Comparison of ENCODE assay signal across 26 cellular contexts in the genomic region with DNA sequence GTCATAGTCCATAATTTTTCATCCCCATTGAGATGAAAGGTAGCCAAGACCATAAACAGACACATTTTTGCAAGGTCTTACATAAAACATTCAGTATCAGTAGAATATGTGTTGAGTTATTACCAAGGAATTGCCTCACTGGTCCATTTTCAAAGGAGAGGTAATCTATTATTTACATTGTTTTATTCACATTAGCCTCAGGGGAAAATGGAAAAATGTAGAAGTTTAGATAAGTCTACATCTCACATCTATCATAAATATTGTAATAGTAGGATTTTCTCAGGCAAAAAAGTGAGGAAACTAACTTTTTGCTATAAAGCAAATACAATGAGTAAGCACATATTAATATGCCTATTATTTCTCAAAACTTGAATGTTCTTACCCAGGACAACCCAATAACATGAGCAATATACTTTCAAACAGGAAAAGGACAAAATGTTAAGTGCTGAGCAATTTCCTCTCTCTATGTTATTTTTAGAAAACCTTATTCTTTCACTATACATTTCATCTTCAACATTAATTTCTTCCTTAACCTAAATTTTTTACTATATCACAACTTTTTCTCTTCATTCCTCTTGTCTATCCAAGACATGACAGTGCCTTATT.
DNase-seq lines count a peak whose midpoint lies in the region; ATAC-seq and TF ChIP-seq lines count a peak whose summit lies in the region.
"Had no signal": no experiment of that assay in that cellular context is flagged by ENCODE, and none has a peak within 500 bp of the region (broad histone marks: within the 10 kb centered on the region; RNA-seq: fewer than 3 reads in every experiment).

No MANE protein-coding gene starts in this region.

- POLR2A ChIA-PET in naive thymus-derived CD8-positive, alpha-beta T cell (lab: Charles Lee), result no interaction called here

- TF ChIP-seq CTCF in fibroblast of pulmonary artery (IDR thresholded peaks at IDR 0.05; ENCODE audit: low read length, missing control alignments) (no peak), WERI-Rb-1 (IDR thresholded peaks at IDR 0.05; ENCODE audit: low read depth, low read length) (no peak), colonic mucosa (IDR thresholded peaks at IDR 0.05) (no peak)

- no peaks in the 10 kb centered on the region for H3K79me1 ChIP-seq in trophoblast cell (ENCODE audit: low read length)

- no peak overlapping the region for H3K4me3 ChIP-seq in fibroblast of pulmonary artery (replicated peaks; ENCODE audit: low read depth, low read length)
- no peak overlapping the region for H3K4me3 ChIP-seq in WERI-Rb-1 (ENCODE audit: low read depth, low read length)
- no peak overlapping the region for H3K4me3 ChIP-seq in colonic mucosa
- H3K4me3 ChIP-seq in trophoblast cell (ENCODE audit: low read depth, low read length), result no peak overlapping the region
- H3K4me3 ChIP-seq: BLaER1, esophagus squamous epithelium, heart left ventricle, MG63, skin epidermis, tibial nerve had no signal

- no peak for ATAC-seq in naive thymus-derived CD8-positive, alpha-beta T cell
- ATAC-seq: activated naive CD8-positive, alpha-beta T cell treated with anti-CD3 and anti-CD28 coated beads, Interleukin-2, amount 50 U/mL, for 24 hours; heart left ventricle; left ventricle myocardium superior; Right ventricle myocardium inferior had no signal

- H4K91ac ChIP-seq in trophoblast cell (ENCODE audit: low read depth, low read length), result no peak overlapping the region

- DNase-seq in HS-5 (ENCODE audit: low read depth) (peak; percentile 22), amniotic epithelial cell (ENCODE audit: low read depth) (peak; percentile 20), fibroblast of pulmonary artery (ENCODE audit: low read depth) (peak; percentile 69), WERI-Rb-1 (no peak), colonic mucosa (no peak), trophoblast cell (no peak)
- DNase-seq in naive thymus-derived CD8-positive, alpha-beta T cell, result no peak
- DNase-seq: activated CD4-positive, alpha-beta T cell treated with anti-CD3 and anti-CD28 coated beads, Interleukin-2, amount 10 ng/mL, durations not matched to agents 7 days and 5 days; activated CD8-positive, alpha-beta memory T cell treated with anti-CD3 and anti-CD28 coated beads, Interleukin-2, amount 50 U/mL, for 4 hours; activated effector memory CD4-positive, alpha-beta T cell treated with Interleukin-2 at 50 U/mL for 16 hours; activated naive CD8-positive, alpha-beta T cell treated with anti-CD3 and anti-CD28 coated beads, Interleukin-2, amount 50 U/mL, for 24 hours; esophagus squamous epithelium; GDM1; heart left ventricle; left ventricle myocardium superior; MG63; NCI-H748 treated with DMSO at 0.1 percent for 48 hours; stimulated activated CD4-positive, alpha-beta T cell treated with anti-CD3 and anti-CD28 coated beads, Interleukin-4, amount 100 ng/mL, for 24 hours; T-helper 1 cell had no signal

- H3K27ac ChIP-seq in WERI-Rb-1 (no peak overlapping the region), colonic mucosa (no peak overlapping the region), trophoblast cell (ENCODE audit: low read depth, low read length) (no peak overlapping the region)
- H3K27ac ChIP-seq: BLaER1, esophagus squamous epithelium, heart left ventricle, skin epidermis, tibial nerve had no signal

- no peak overlapping the region for H3K27ac Mint-ChIP-seq in naive thymus-derived CD8-positive, alpha-beta T cell
- H3K27ac Mint-ChIP-seq: activated CD4-positive, alpha-beta T cell treated with anti-CD3 and anti-CD28 coated beads, Interleukin-2, amount 10 ng/mL, durations not matched to agents 7 days and 5 days; activated naive CD8-positive, alpha-beta T cell treated with anti-CD3 and anti-CD28 coated beads, Interleukin-2, amount 50 U/mL, for 24 hours; progenitor cell of endocrine pancreas; stimulated activated naive CD8-positive, alpha-beta T cell treated with anti-CD3 and anti-CD28 coated beads, Interleukin-15, Interleukin-2, amounts not matched to agents 100 ng/mL and 50 ng/mL, for 24 hours had no signal

- H3K9me3 ChIP-seq in WERI-Rb-1 (ENCODE audit: severe bottlenecking) (no peaks in the 10 kb centered on the region), colonic mucosa (no peaks in the 10 kb centered on the region), trophoblast cell (ENCODE audit: insufficient read depth, low read depth, low read length) (no peaks in the 10 kb centered on the region)
- H3K9me3 ChIP-seq: BLaER1, esophagus squamous epithelium, heart left ventricle, MG63, tibial nerve had no signal

- H3K27me3 Mint-ChIP-seq in naive thymus-derived CD8-positive, alpha-beta T cell, result peaks cover 0 to 3% (median 0%) of the 10 kb centered on the region in 5 donors
- H3K27me3 Mint-ChIP-seq: activated CD4-positive, alpha-beta T cell treated with anti-CD3 and anti-CD28 coated beads, Interleukin-2, amount 10 ng/mL, durations not matched to agents 7 days and 5 days; progenitor cell of endocrine pancreas; stimulated activated naive CD8-positive, alpha-beta T cell treated with anti-CD3 and anti-CD28 coated beads, Interleukin-15, Interleukin-2, amounts not matched to agents 100 ng/mL and 50 ng/mL, for 24 hours had no signal

- no peak overlapping the region for H2BK5ac ChIP-seq in trophoblast cell (ENCODE audit: low read depth, low read length, poor library complexity)

- H3K4me2 ChIP-seq in trophoblast cell (ENCODE audit: low read length), result no peak overlapping the region
- H3K4me2 ChIP-seq: BLaER1 had no signal

- no peak overlapping the region for H2BK120ac ChIP-seq in trophoblast cell (ENCODE audit: insufficient read depth, low read length, poor library complexity)

- no peak overlapping the region for H3K18ac ChIP-seq in trophoblast cell (ENCODE audit: low read length)

- peaks cover 0 to 12% (median 2%) of the 10 kb centered on the region in 9 donors for H3K9me3 Mint-ChIP-seq in naive thymus-derived CD8-positive, alpha-beta T cell
- H3K9me3 Mint-ChIP-seq: activated CD4-positive, alpha-beta T cell treated with anti-CD3 and anti-CD28 coated beads, Interleukin-2, amount 10 ng/mL, durations not matched to agents 7 days and 5 days; activated naive CD8-positive, alpha-beta T cell treated with anti-CD3 and anti-CD28 coated beads, Interleukin-2, amount 50 U/mL, for 24 hours; neural crest cell; stimulated activated naive CD8-positive, alpha-beta T cell treated with anti-CD3 and anti-CD28 coated beads, Interleukin-15, Interleukin-2, amounts not matched to agents 100 ng/mL and 50 ng/mL, for 24 hours had no signal

- H3K23ac ChIP-seq in trophoblast cell (ENCODE audit: low read length), result no peak overlapping the region

- H3K36me3 ChIP-seq in WERI-Rb-1 (no peaks in the 10 kb centered on the region), colonic mucosa (no peaks in the 10 kb centered on the region), trophoblast cell (ENCODE audit: control insufficient read depth in 1 of 2, insufficient read depth in 2 of 2, low read length in 2 of 2) (no peaks in the 10 kb centered on the region)
- H3K36me3 ChIP-seq: BLaER1, esophagus squamous epithelium, heart left ventricle, MG63, tibial nerve had no signal

- no peak overlapping the region for H3K9ac ChIP-seq in colonic mucosa (ENCODE audit: low read depth in 2 of 2, low read length in 2 of 2)
- H3K9ac ChIP-seq in trophoblast cell (ENCODE audit: low read length), result no peak overlapping the region
- H3K9ac ChIP-seq: BLaER1 had no signal

- H3K4me1 Mint-ChIP-seq in naive thymus-derived CD8-positive, alpha-beta T cell, result no peaks in the 10 kb centered on the region
- H3K4me1 Mint-ChIP-seq: activated CD4-positive, alpha-beta T cell treated with anti-CD3 and anti-CD28 coated beads, Interleukin-2, amount 10 ng/mL, durations not matched to agents 7 days and 5 days; activated naive CD8-positive, alpha-beta T cell treated with anti-CD3 and anti-CD28 coated beads, Interleukin-2, amount 50 U/mL, for 24 hours; neural crest cell had no signal

- intact Hi-C loops in colonic mucosa (cut with DNase I), result no loop called here

- H3K27me3 ChIP-seq in WERI-Rb-1 (ENCODE audit: insufficient read depth, low read depth, severe bottlenecking) (no peaks in the 10 kb centered on the region), colonic mucosa (no peaks in the 10 kb centered on the region), trophoblast cell (ENCODE audit: insufficient read depth, low read length) (no peaks in the 10 kb centered on the region)
- H3K27me3 ChIP-seq: BLaER1, esophagus squamous epithelium, heart left ventricle, MG63, tibial nerve had no signal

- H3K4me1 ChIP-seq in colonic mucosa (no peaks in the 10 kb centered on the region), trophoblast cell (ENCODE audit: control insufficient read depth in 1 of 2, insufficient read depth in 2 of 2, low read length in 2 of 2) (no peaks in the 10 kb centered on the region)
- H3K4me1 ChIP-seq: esophagus squamous epithelium, heart left ventricle, tibial nerve had no signal

- H3K36me3 Mint-ChIP-seq in naive thymus-derived CD8-positive, alpha-beta T cell, result no peaks in the 10 kb centered on the region

- no peak overlapping the region for H3K4ac ChIP-seq in trophoblast cell (ENCODE audit: low read depth, low read length)

- H3K79me2 ChIP-seq in trophoblast cell (ENCODE audit: control insufficient read depth, insufficient read depth, low read length, poor library complexity), result no peaks in the 10 kb centered on the region

- H4K8ac ChIP-seq in trophoblast cell (ENCODE audit: low read depth, low read length), result no peak overlapping the region

- no peak overlapping the region for H2AFZ ChIP-seq in trophoblast cell (ENCODE audit: insufficient read depth, low read length, poor library complexity)

- H4K12ac ChIP-seq in trophoblast cell (ENCODE audit: low read depth, low read length), result no peak overlapping the region

- H2BK12ac ChIP-seq in trophoblast cell (ENCODE audit: low read length), result no peak overlapping the region

- H2AK5ac ChIP-seq in trophoblast cell (ENCODE audit: low read length), result no peak overlapping the region

- H3K14ac ChIP-seq in trophoblast cell (ENCODE audit: low read length), result no peak overlapping the region

- H3K4me3 Mint-ChIP-seq in naive thymus-derived CD8-positive, alpha-beta T cell, result no peak overlapping the region
- H3K4me3 Mint-ChIP-seq: activated CD4-positive, alpha-beta T cell treated with anti-CD3 and anti-CD28 coated beads, Interleukin-2, amount 10 ng/mL, durations not matched to agents 7 days and 5 days; activated naive CD8-positive, alpha-beta T cell treated with anti-CD3 and anti-CD28 coated beads, Interleukin-2, amount 50 U/mL, for 24 hours; neural crest cell; stimulated activated naive CD8-positive, alpha-beta T cell treated with anti-CD3 and anti-CD28 coated beads, Interleukin-15, Interleukin-2, amounts not matched to agents 100 ng/mL and 50 ng/mL, for 24 hours had no signal

Comparison
In these comparisons a context has a peak if more than half of its experiments do, and no peak if none do; other contexts are left out.
1. DNase-seq: peak in HS-5 (single experiment), amniotic epithelial cell (single experiment) and fibroblast of pulmonary artery (single experiment); none in WERI-Rb-1 (single experiment), colonic mucosa (single experiment), trophoblast cell (0 of 2) and naive thymus-derived CD8-positive, alpha-beta T cell (0 of 10).